In the genomic region with DNA sequence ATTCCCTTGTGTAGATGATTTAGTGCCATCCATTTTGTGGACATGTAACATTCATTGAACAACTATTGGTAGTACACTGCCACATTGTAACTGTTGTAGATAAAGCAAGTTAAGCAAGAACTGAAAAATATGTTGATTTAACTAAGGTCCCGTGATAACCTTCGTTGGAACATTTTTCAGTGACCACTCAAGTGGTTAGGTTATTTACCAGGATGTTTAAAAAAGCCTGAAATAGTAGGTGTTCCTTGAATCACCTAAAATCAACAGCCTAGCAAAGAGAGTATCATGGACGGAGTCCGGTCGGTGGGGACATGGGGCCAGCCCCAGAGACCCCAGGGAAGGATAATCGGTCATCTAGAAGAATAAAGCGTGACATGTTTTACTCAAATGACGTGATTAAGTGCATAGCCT, we compare ENCODE assay signal across 8 cellular contexts. TPM values are rescaled to one million over a fixed set of nuclear protein-coding genes. Genes with fewer than 3 reads are reported as not detected.
A peak's percentile ranks its signal among the peaks of the same experiment; 100 is the strongest.
DNase-seq lines count a peak whose midpoint lies in the region; ATAC-seq and TF ChIP-seq lines count a peak whose summit lies in the region.

No MANE protein-coding gene starts in this region.

- no peaks in the 10 kb centered on the region for H3K4me1 ChIP-seq in iPS DF 6.9 (ENCODE audit: control insufficient read depth, insufficient read depth, low read length)

- peak overlapping the region; percentile 84 for H3K4me3 Mint-ChIP-seq in WTC11
- peak overlapping the region; percentile 88 for H3K4me3 Mint-ChIP-seq in stimulated activated effector memory CD8-positive, alpha-beta T cell treated with anti-CD3 and anti-CD28 coated beads, Interleukin-12 subunit alpha, Interleukin-12 subunit beta, amount 100 ng/mL, for 72 hours

- CTCF ChIA-PET in WTC11 (lab: Charles Lee): interaction anchor here (1.3 to 4.1 kb wide), 3 partner anchors 62 to 195 kb away, joined by 4 to 27 read pairs (median 7); partner anchors contain the start of gene CDK19

- TF ChIP-seq CTCF in WTC11 (IDR thresholded peaks at IDR 0.05): no peak

- DNase-seq in DMS 273 (lab: John Stamatoyannopoulos, UW; ENCODE audit: unreplicated experiment): peak; percentile 50
- DNase-seq in DMS 273 treated with DMSO at 0.1 percent for 48 hours (lab: John Stamatoyannopoulos, UW): no peak
- DNase-seq in WTC11 (ENCODE audit: low spot score): no peak
- no peak for DNase-seq in iPS DF 6.9 (ENCODE audit: low read depth, low spot score)
- DNase-seq in stimulated activated effector memory CD8-positive, alpha-beta T cell treated with anti-CD3 and anti-CD28 coated beads, Interleukin-12 subunit alpha, Interleukin-12 subunit beta, amount 100 ng/mL, for 72 hours (ENCODE audit: low spot score in 2 of 2): no peak
- DNase-seq in activated effector memory CD4-positive, alpha-beta T cell treated with Interleukin-2 at 50 U/mL for 16 hours: no peak
- DNase-seq in GDM1 (lab: John Stamatoyannopoulos, UW): no peak

- peaks cover 5% of the 10 kb centered on the region; the same call in 1 of the 2 replicates for H3K36me3 Mint-ChIP-seq in WTC11
- H3K36me3 Mint-ChIP-seq in stimulated activated effector memory CD8-positive, alpha-beta T cell treated with anti-CD3 and anti-CD28 coated beads, Interleukin-12 subunit alpha, Interleukin-12 subunit beta, amount 100 ng/mL, for 72 hours: peaks cover 63% of the 10 kb centered on the region

- H3K27me3 Mint-ChIP-seq in WTC11 (ENCODE audit: low read depth): no peaks in the 10 kb centered on the region

- H3K9me3 ChIP-seq in iPS DF 6.9 (ENCODE audit: control insufficient read depth, insufficient read depth, low read length): no peaks in the 10 kb centered on the region

- H3K4me1 Mint-ChIP-seq in WTC11: peaks cover 57% of the 10 kb centered on the region
- peaks cover 53% of the 10 kb centered on the region for H3K4me1 Mint-ChIP-seq in stimulated activated effector memory CD8-positive, alpha-beta T cell treated with anti-CD3 and anti-CD28 coated beads, Interleukin-12 subunit alpha, Interleukin-12 subunit beta, amount 100 ng/mL, for 72 hours

- POLR2A ChIA-PET in WTC11 (lab: Charles Lee): interaction anchor here (1.5 to 5.0 kb wide), 3 partner anchors 11 to 82 kb away, joined by 5 to 146 read pairs (median 12); partner anchors contain the start of genes CDK19 and GTF3C6

- no peaks in the 10 kb centered on the region for H3K36me3 ChIP-seq in iPS DF 6.9 (ENCODE audit: control insufficient read depth, insufficient read depth, low read length)

- H3K9me3 Mint-ChIP-seq in WTC11: no peaks in the 10 kb centered on the region
- no peaks in the 10 kb centered on the region for H3K9me3 Mint-ChIP-seq in stimulated activated effector memory CD8-positive, alpha-beta T cell treated with anti-CD3 and anti-CD28 coated beads, Interleukin-12 subunit alpha, Interleukin-12 subunit beta, amount 100 ng/mL, for 72 hours

- peak overlapping the region; percentile 100; the same call in 1 of the 2 replicates for H3K4me3 ChIP-seq in iPS DF 6.9 (ENCODE audit: low read length)

- no peaks in the 10 kb centered on the region for H3K27me3 ChIP-seq in iPS DF 6.9 (ENCODE audit: control insufficient read depth, insufficient read depth, low read length)

- no peak overlapping the region for H3K27ac ChIP-seq in iPS DF 6.9 (ENCODE audit: low read length)

- WGBS in iPS DF 6.9 (ENCODE audit: insufficient coverage, insufficient read length): no CpG with 5 or more reads among the region's 8 CpGs

- ATAC-seq in WTC11 (no peak), HG03565 (IDR thresholded peaks at IDR 0.05; ENCODE audit: unreplicated experiment) (no peak)
- ATAC-seq in stimulated activated effector memory CD8-positive, alpha-beta T cell treated with anti-CD3 and anti-CD28 coated beads, Interleukin-12 subunit alpha, Interleukin-12 subunit beta, amount 100 ng/mL, for 72 hours: no peak

- H3K27ac Mint-ChIP-seq in WTC11: peak overlapping the region; percentile 90
- peak overlapping the region; percentile 96 for H3K27ac Mint-ChIP-seq in stimulated activated effector memory CD8-positive, alpha-beta T cell treated with anti-CD3 and anti-CD28 coated beads, Interleukin-12 subunit alpha, Interleukin-12 subunit beta, amount 100 ng/mL, for 72 hours

TF ChIP-seq in WTC11, 78 proteins besides CTCF, POLR2A, EP300 and RAD21:
- TF ChIP-seq GABPB1 (CRISPR knock-in tag; IDR thresholded peaks at IDR 0.05) (no peak), FOXJ3 (CRISPR knock-in tag; IDR thresholded peaks at IDR 0.05; ENCODE audit: borderline replicate concordance) (no peak), ZMAT4 (CRISPR knock-in tag; IDR thresholded peaks at IDR 0.05) (no peak), ZNF396 (CRISPR knock-in tag; IDR thresholded peaks at IDR 0.05; ENCODE audit: borderline replicate concordance) (no peak), CBFB (CRISPR knock-in tag; IDR thresholded peaks at IDR 0.05; ENCODE audit: low read depth) (no peak), ATF2 (CRISPR knock-in tag; IDR thresholded peaks at IDR 0.05; ENCODE audit: borderline replicate concordance, low read depth) (no peak), OVOL2 (CRISPR knock-in tag; IDR thresholded peaks at IDR 0.05; ENCODE audit: borderline replicate concordance) (no peak), NR3C1 (CRISPR knock-in tag; conservative IDR thresholded peaks at IDR 0.05; ENCODE audit: low read depth) (no peak), NFE2L1 (CRISPR knock-in tag; IDR thresholded peaks at IDR 0.05) (no peak), ATF1 (CRISPR knock-in tag; IDR thresholded peaks at IDR 0.05) (no peak), PREB (CRISPR knock-in tag; IDR thresholded peaks at IDR 0.05; ENCODE audit: borderline replicate concordance) (no peak)
- TF ChIP-seq, protein P1, sequence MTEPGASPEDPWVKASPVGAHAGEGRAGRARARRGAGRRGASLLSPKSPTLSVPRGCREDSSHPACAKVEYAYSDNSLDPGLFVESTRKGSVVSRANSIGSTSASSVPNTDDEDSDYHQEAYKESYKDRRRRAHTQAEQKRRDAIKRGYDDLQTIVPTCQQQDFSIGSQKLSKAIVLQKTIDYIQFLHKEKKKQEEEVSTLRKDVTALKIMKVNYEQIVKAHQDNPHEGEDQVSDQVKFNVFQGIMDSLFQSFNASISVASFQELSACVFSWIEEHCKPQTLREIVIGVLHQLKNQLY (CRISPR knock-in tag; IDR thresholded peaks at IDR 0.05): no peak
- TF ChIP-seq, protein P2, sequence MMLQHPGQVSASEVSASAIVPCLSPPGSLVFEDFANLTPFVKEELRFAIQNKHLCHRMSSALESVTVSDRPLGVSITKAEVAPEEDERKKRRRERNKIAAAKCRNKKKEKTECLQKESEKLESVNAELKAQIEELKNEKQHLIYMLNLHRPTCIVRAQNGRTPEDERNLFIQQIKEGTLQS (CRISPR knock-in tag; conservative IDR thresholded peaks at IDR 0.05): no peak

RNA-seq across cellular contexts. Expression of gene AMD1, which starts 2.6 kb away (rescaled TPM):
- total RNA-seq in WTC11 (2021): 90.2 to 122 TPM (median 90.7 TPM) in 3 replicates
